Comparison of ENCODE assay signal across 8 cellular contexts in the genomic region with DNA sequence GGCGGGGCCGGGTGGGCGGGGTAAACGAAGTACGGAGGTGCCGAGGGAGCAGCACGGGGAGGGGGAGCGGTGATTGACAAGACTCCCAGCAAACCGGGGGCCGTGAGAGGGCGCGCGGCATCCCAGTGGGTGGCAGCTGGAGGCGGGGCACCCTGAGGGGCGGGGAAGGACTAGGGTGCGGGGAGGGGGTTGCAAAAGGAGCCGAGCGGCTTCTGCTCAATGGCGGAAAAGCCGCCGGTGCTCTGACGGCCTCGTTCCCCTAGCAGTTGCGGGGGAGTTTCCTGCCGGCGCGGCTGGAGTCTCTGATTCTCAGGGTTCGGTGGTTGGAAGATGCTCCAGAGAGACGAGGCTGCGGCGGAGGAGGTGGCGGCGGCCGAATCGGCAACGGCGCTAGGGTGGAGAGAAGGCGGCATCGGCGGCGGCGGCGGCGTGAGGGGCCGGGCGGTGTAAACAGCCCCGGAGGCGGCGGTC. TPM values are rescaled to one million over a fixed set of nuclear protein-coding genes. Genes with fewer than 3 reads are reported as not detected.
A peak's percentile ranks its signal among the peaks of the same experiment; 100 is the strongest.
DNase-seq lines count a peak whose midpoint lies in the region; ATAC-seq and TF ChIP-seq lines count a peak whose summit lies in the region.

A gene (plus strand): TSS at position 192 of the 471 bp plus-strand sequence. CDS start 32,325 bp downstream, outside the sequence.

- TF ChIP-seq POLR2A in esophagus squamous epithelium (IDR thresholded peaks at IDR 0.05) = peak in 3 of 4 donors; percentile 95 to 99 (median 97)
- peak; percentile 95 for TF ChIP-seq POLR2A in testis (IDR thresholded peaks at IDR 0.05)

- DNase-seq in CMK (ENCODE audit: low read depth) = peak; percentile 98
- no peak for DNase-seq in LNCaP clone FGC (ENCODE audit: low read depth)
- peak; percentile 99 for DNase-seq in activated T-cell treated with anti-CD3 and anti-CD28 coated beads for 48 hours (ENCODE audit: low read depth)
- peak; percentile 100 for DNase-seq in esophagus squamous epithelium (lab: John Stamatoyannopoulos, UW)
- peak; percentile 100 for DNase-seq in occipital lobe (lab: John Stamatoyannopoulos, UW)
- DNase-seq in testis = peak; percentile 100
- DNase-seq in SW 1271 (lab: John Stamatoyannopoulos, UW) = no peak

- H3K36me3 ChIP-seq in esophagus squamous epithelium (no peaks in the 10 kb centered on the region), testis (ENCODE audit: low read depth, missing control alignments) (no peaks in the 10 kb centered on the region)

- TF ChIP-seq CTCF in LNCaP clone FGC (IDR thresholded peaks at IDR 0.05; ENCODE audit: control insufficient read depth, extremely low read depth, insufficient read depth) = no peak
- TF ChIP-seq CTCF in esophagus squamous epithelium (IDR thresholded peaks at IDR 0.05) = peak in 1 of 6 experiments; percentile 3
- TF ChIP-seq CTCF in testis (IDR thresholded peaks at IDR 0.05) = no peak

- intact Hi-C loops in esophagus squamous epithelium (cut with DNase I) = no loop called here
- intact Hi-C loops in testis (cut with DNase I; ENCODE audit: low total_unique reads) = no loop called here

- H3K27me3 ChIP-seq in esophagus squamous epithelium (peaks cover 0 to 4% (median 0%) of the 10 kb centered on the region in 4 donors), testis (no peaks in the 10 kb centered on the region)

- peaks cover 9 to 46% (median 17%) of the 10 kb centered on the region in 3 donors for H3K4me1 ChIP-seq in esophagus squamous epithelium
- peaks cover 8% of the 10 kb centered on the region for H3K4me1 ChIP-seq in testis

- H3K9me3 ChIP-seq in esophagus squamous epithelium (no peaks in the 10 kb centered on the region), testis (no peaks in the 10 kb centered on the region)

- peak within 1 kb of the TSS; percentile 97 to 99 (median 99) for H3K27ac ChIP-seq in esophagus squamous epithelium
- H3K27ac ChIP-seq in testis = peak within 1 kb of the TSS; percentile 97 to 98

- H3K4me3 ChIP-seq in LNCaP clone FGC (ENCODE audit: low read depth, low read length) = peak within 1 kb of the TSS; percentile 73
- peak within 1 kb of the TSS; percentile 85 to 97 (median 93) for H3K4me3 ChIP-seq in esophagus squamous epithelium
- peak within 1 kb of the TSS; percentile 94 to 98 for H3K4me3 ChIP-seq in testis

- ATAC-seq in GM21717 (IDR thresholded peaks at IDR 0.05; ENCODE audit: unreplicated experiment) = peak; percentile 69

- 0 to 2% methylated on average over 14 to 20 of the region's 49 CpGs for WGBS in esophagus squamous epithelium, 2 donors
- WGBS in testis, 2 donors = 1 to 2% methylated on average over 10 to 49 of the region's 49 CpGs

RNA-seq across cellular contexts. Expression of the gene that starts here (rescaled TPM):
- total RNA-seq in esophagus squamous epithelium = 10 to 100 TPM; 14.9 to 53.8 (median 19.1) TPM
- 64.7 TPM for total RNA-seq in occipital lobe
- 10 to 100 TPM; 49.9 to 64.6 TPM for total RNA-seq in testis
- polyA plus RNA-seq in testis (ENCODE audit: insufficient read depth, low read depth, low replicate concordance) = 50.7 TPM

Comparison
In these comparisons a context has a peak if more than half of its experiments do, and no peak if none do; other contexts are left out.
1. DNase-seq: peak in CMK (single experiment), activated T-cell treated with anti-CD3 and anti-CD28 coated beads for 48 hours (single experiment), esophagus squamous epithelium (single experiment), occipital lobe (single experiment) and testis (single experiment); none in LNCaP clone FGC (single experiment) and SW 1271 (0 of 2).
2. Peak in every context shown above with its lines, with median percentiles within 50 percentile points of each other: H3K4me3 ChIP-seq.